9 cellular contexts compared by ENCODE assay signal in the genomic region with DNA sequence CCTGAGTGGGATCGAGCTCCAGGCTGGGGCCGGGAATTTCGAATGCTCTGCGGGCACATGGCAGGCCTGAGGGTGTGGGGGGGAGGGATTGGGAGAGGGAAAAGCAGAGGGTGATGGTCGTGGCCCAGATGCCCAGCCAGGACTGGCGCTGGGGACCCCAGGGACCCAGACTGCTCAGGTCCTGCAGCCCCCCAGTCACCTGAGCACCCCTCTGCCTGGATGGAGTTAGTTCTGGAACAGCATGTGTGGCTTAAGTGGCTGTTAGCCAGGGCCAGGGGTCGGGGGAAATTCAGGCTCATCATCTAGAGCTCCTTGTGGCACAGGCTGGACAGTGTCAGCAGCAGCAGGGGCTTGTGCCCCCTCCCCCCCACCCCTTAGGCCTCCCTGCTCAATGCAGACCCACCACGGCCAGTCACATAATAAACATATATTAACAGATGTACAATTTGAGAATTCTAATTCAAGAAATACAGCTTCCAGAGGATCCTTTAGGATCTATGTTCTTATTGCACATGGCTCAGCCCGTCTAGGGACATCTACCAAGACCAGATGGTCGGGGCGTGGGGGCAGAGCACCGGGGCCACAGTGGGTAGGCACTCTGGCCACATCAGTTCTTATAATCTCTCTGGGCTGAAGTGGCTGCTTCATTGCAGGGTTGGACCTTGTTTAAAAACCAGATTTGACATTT. TPM values are rescaled to one million over a fixed set of nuclear protein-coding genes. Genes with fewer than 3 reads are reported as not detected.
DNase-seq lines count a peak whose midpoint lies in the region; ATAC-seq and TF ChIP-seq lines count a peak whose summit lies in the region.
"Had no signal": no experiment of that assay in that cellular context is flagged by ENCODE, and none has a peak within 500 bp of the region (broad histone marks: within the 10 kb centered on the region; RNA-seq: fewer than 3 reads in every experiment).

No MANE protein-coding gene starts in this region.

- H3K36me3 ChIP-seq in thyroid gland = peaks cover 24% of the 10 kb centered on the region in 2 donors

- peaks cover 59% of the 10 kb centered on the region for H3K36me3 Mint-ChIP-seq in activated T-cell treated with anti-CD3 and anti-CD28 coated beads, Interleukin-2, amount 50 U/mL, for 24 hours (ENCODE audit: low read depth)
- H3K36me3 Mint-ChIP-seq in memory B cell = no peaks in the 10 kb centered on the region

- no peaks in the 10 kb centered on the region for H3K27me3 Mint-ChIP-seq in activated T-cell treated with anti-CD3 and anti-CD28 coated beads, Interleukin-2, amount 50 U/mL, for 24 hours
- H3K27me3 Mint-ChIP-seq in memory B cell = no peaks in the 10 kb centered on the region

- no peak for DNase-seq in activated T-cell treated with anti-CD3 and anti-CD28 coated beads, Interleukin-2, amount 50 U/mL, for 24 hours
- DNase-seq in activated T-cell treated with anti-CD3 and anti-CD28 coated beads for 4 hours (no peak), memory B cell (ENCODE audit: low spot score in 2 of 2) (no peak), thyroid gland (no peak)
- DNase-seq: Caco-2 had no signal

- H3K9me3 Mint-ChIP-seq in activated T-cell treated with anti-CD3 and anti-CD28 coated beads, Interleukin-2, amount 50 U/mL, for 24 hours = no peaks in the 10 kb centered on the region
- H3K9me3 Mint-ChIP-seq in memory B cell = no peaks in the 10 kb centered on the region

- peaks cover 61 to 91% of the 10 kb centered on the region in 2 donors for H3K4me1 ChIP-seq in thyroid gland

- no peak for TF ChIP-seq POLR2A in thyroid gland (IDR thresholded peaks at IDR 0.05)

- H3K27me3 ChIP-seq in thyroid gland = no peaks in the 10 kb centered on the region

- ATAC-seq in memory B cell (ENCODE audit: low read depth) = no peak
- ATAC-seq in GM19395 (IDR thresholded peaks at IDR 0.05; ENCODE audit: unreplicated experiment) = no peak
- no peak for ATAC-seq in GM21381 (IDR thresholded peaks at IDR 0.05; ENCODE audit: unreplicated experiment)
- no peak for ATAC-seq in HG03565 (IDR thresholded peaks at IDR 0.05; ENCODE audit: unreplicated experiment)

- peaks cover 95% of the 10 kb centered on the region for H3K4me1 Mint-ChIP-seq in activated T-cell treated with anti-CD3 and anti-CD28 coated beads, Interleukin-2, amount 50 U/mL, for 24 hours (ENCODE audit: low read depth)
- peaks cover 56% of the 10 kb centered on the region for H3K4me1 Mint-ChIP-seq in memory B cell

- no peak overlapping the region for H3K4me3 ChIP-seq in thyroid gland (replicated peaks in 1 of 3)

- H3K27ac Mint-ChIP-seq in activated T-cell treated with anti-CD3 and anti-CD28 coated beads, Interleukin-2, amount 50 U/mL, for 24 hours = peak overlapping the region; percentile 96
- H3K27ac Mint-ChIP-seq in memory B cell = peak overlapping the region; percentile 89

- 32 to 55% (median 42%) methylated on average over 12 of the region's 12 CpGs for WGBS in adipose tissue, 3 donors
- 45 to 62% methylated on average over 9 to 10 of the region's 12 CpGs for WGBS in thyroid gland, 2 donors

- H3K27ac ChIP-seq in adipose tissue (ENCODE audit: low read depth, low read length) = peak overlapping the region; percentile 41
- H3K27ac ChIP-seq in thyroid gland = peak overlapping the region; percentile 82 to 98 (median 97)

- TF ChIP-seq CTCF in thyroid gland (IDR thresholded peaks at IDR 0.05) = no peak

- intact Hi-C loops in thyroid gland (cut with DNase I) = loop anchor here (10.0 kb wide), 1 partner anchor 378 kb away; no protein-coding TSS in a partner anchor

- no peaks in the 10 kb centered on the region for H3K9me3 ChIP-seq in thyroid gland
- H3K9me3 ChIP-seq: Caco-2 had no signal

- H3K4me3 Mint-ChIP-seq in activated T-cell treated with anti-CD3 and anti-CD28 coated beads, Interleukin-2, amount 50 U/mL, for 24 hours = peak overlapping the region; percentile 63
- no peak overlapping the region for H3K4me3 Mint-ChIP-seq in memory B cell

RNA-seq across cellular contexts. Expression of a gene that starts 22.2 kb away (rescaled TPM):
- 10 to 100 TPM; 14.4 to 32.7 (median 19.4) TPM for polyA plus RNA-seq in adipose tissue
- total RNA-seq in thyroid gland = 10 to 100 TPM; 31.6 to 49.7 (median 44.1) TPM

RNA-seq across cellular contexts. Expression of a gene that starts 58.8 kb away (rescaled TPM):
- polyA plus RNA-seq in adipose tissue = 1,000 to 10,000 TPM in 1 of 3 donors, 100 to 1,000 TPM in 2; 103 to 1,196 (median 199) TPM
- total RNA-seq in thyroid gland = 100 to 1,000 TPM in 3 of 4 donors, 10 to 100 TPM in 1; 93.0 to 309 (median 134) TPM
